In the genomic region with DNA sequence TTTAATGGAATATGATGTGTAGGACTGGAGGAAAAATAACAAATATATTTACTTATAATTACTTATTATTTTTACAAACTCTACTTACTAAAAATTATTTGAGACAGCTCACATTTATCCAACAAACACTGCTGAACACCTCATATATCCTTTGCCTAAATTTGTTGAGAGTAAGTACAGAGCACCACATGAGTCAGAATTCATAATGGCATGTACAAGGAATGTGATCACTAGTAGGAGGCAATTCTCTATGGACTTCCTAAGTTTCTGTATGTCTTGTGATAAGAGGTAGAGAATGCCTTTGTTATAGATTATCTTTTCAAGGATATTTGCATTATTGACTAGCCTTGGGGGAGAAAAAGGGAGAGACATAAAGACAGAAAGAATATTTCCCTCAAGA, we compare ENCODE assay signal across 1 cellular context.
TF ChIP-seq lines count a peak whose summit lies in the region.

No MANE protein-coding gene starts in this region.

TF ChIP-seq in SK-N-SH, 30 proteins besides CTCF, POLR2A, EP300 and RAD21 (continued from another document):
- TF ChIP-seq, protein P1, sequence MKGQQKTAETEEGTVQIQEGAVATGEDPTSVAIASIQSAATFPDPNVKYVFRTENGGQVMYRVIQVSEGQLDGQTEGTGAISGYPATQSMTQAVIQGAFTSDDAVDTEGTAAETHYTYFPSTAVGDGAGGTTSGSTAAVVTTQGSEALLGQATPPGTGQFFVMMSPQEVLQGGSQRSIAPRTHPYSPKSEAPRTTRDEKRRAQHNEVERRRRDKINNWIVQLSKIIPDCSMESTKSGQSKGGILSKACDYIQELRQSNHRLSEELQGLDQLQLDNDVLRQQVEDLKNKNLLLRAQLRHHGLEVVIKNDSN (IDR thresholded peaks at IDR 0.05; ENCODE audit: borderline replicate concordance, low read depth) = no peak
- TF ChIP-seq NFIC (IDR thresholded peaks at IDR 0.05; ENCODE audit: borderline replicate concordance) (0 out of 2 replicates have a peak, but pooled peaks have one; percentile 5), TEAD4 (IDR thresholded peaks at IDR 0.05; ENCODE audit: borderline replicate concordance, insufficient read depth) (peak; percentile 39; the same call in 1 of the 2 replicates), MXI1 (IDR thresholded peaks at IDR 0.05; ENCODE audit: low read depth, low read length) (no peak), FOSL2 (IDR thresholded peaks at IDR 0.05; ENCODE audit: borderline replicate concordance, low read depth) (peak; percentile 60; the same call in 1 of the 2 replicates), CHD2 (IDR thresholded peaks at IDR 0.05; ENCODE audit: low read length, partially characterized antibody) (no peak), NRF1 (IDR thresholded peaks at IDR 0.05; ENCODE audit: low read depth, low read length) (no peak), EZH2phosphoT487 (IDR thresholded peaks at IDR 0.05; ENCODE audit: borderline replicate concordance, low read depth) (no peak), TAF1 (IDR thresholded peaks at IDR 0.05; ENCODE audit: borderline replicate concordance, low read depth, low read length) (no peak), GABPA (IDR thresholded peaks at IDR 0.05; ENCODE audit: low read depth) (no peak), RFX5 (IDR thresholded peaks at IDR 0.05; ENCODE audit: low read length) (no peak), POLR2AphosphoS5 (IDR thresholded peaks at IDR 0.05; ENCODE audit: low read depth, low read length) (no peak), MEF2A (IDR thresholded peaks at IDR 0.05; ENCODE audit: borderline replicate concordance, low read depth) (no peak), FOXJ3 (CRISPR knock-in tag; IDR thresholded peaks at IDR 0.05) (no peak), SIN3A (IDR thresholded peaks at IDR 0.05; ENCODE audit: borderline replicate concordance, low read depth, low read length) (no peak), ELF1 (IDR thresholded peaks at IDR 0.05) (no peak), JUND (IDR thresholded peaks at IDR 0.05) (peak; percentile 56), TCF12 (IDR thresholded peaks at IDR 0.05) (peak; percentile 83), RCOR1 (IDR thresholded peaks at IDR 0.05; ENCODE audit: low read length) (no peak), GATA2 (CRISPR knock-in tag; IDR thresholded peaks at IDR 0.05) (no peak), FOXM1 (IDR thresholded peaks at IDR 0.05; ENCODE audit: low read depth) (no peak), YY1 (IDR thresholded peaks at IDR 0.05; ENCODE audit: low read depth) (no peak)
- TF ChIP-seq, protein P2, sequence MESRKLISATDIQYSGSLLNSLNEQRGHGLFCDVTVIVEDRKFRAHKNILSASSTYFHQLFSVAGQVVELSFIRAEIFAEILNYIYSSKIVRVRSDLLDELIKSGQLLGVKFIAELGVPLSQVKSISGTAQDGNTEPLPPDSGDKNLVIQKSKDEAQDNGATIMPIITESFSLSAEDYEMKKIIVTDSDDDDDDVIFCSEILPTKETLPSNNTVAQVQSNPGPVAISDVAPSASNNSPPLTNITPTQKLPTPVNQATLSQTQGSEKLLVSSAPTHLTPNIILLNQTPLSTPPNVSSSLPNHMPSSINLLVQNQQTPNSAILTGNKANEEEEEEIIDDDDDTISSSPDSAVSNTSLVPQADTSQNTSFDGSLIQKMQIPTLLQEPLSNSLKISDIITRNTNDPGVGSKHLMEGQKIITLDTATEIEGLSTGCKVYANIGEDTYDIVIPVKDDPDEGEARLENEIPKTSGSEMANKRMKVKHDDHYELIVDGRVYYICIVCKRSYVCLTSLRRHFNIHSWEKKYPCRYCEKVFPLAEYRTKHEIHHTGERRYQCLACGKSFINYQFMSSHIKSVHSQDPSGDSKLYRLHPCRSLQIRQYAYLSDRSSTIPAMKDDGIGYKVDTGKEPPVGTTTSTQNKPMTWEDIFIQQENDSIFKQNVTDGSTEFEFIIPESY (IDR thresholded peaks at IDR 0.05; ENCODE audit: borderline replicate concordance, low read depth) = no peak
- TF ChIP-seq, protein P3, sequence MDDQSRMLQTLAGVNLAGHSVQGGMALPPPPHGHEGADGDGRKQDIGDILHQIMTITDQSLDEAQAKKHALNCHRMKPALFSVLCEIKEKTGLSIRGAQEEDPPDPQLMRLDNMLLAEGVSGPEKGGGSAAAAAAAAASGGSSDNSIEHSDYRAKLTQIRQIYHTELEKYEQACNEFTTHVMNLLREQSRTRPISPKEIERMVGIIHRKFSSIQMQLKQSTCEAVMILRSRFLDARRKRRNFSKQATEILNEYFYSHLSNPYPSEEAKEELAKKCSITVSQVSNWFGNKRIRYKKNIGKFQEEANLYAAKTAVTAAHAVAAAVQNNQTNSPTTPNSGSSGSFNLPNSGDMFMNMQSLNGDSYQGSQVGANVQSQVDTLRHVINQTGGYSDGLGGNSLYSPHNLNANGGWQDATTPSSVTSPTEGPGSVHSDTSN (IDR thresholded peaks at IDR 0.05) = peak; percentile 57; the same call in 1 of the 2 replicates
- TF ChIP-seq, protein P4, sequence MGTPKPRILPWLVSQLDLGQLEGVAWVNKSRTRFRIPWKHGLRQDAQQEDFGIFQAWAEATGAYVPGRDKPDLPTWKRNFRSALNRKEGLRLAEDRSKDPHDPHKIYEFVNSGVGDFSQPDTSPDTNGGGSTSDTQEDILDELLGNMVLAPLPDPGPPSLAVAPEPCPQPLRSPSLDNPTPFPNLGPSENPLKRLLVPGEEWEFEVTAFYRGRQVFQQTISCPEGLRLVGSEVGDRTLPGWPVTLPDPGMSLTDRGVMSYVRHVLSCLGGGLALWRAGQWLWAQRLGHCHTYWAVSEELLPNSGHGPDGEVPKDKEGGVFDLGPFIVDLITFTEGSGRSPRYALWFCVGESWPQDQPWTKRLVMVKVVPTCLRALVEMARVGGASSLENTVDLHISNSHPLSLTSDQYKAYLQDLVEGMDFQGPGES (IDR thresholded peaks at IDR 0.05; ENCODE audit: low read depth, low read length) = no peak
- TF ChIP-seq, protein P5, sequence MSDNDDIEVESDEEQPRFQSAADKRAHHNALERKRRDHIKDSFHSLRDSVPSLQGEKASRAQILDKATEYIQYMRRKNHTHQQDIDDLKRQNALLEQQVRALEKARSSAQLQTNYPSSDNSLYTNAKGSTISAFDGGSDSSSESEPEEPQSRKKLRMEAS (IDR thresholded peaks at IDR 0.05; ENCODE audit: low read depth) = no peak
- TF ChIP-seq, protein P6, sequence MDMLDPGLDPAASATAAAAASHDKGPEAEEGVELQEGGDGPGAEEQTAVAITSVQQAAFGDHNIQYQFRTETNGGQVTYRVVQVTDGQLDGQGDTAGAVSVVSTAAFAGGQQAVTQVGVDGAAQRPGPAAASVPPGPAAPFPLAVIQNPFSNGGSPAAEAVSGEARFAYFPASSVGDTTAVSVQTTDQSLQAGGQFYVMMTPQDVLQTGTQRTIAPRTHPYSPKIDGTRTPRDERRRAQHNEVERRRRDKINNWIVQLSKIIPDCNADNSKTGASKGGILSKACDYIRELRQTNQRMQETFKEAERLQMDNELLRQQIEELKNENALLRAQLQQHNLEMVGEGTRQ (IDR thresholded peaks at IDR 0.05; ENCODE audit: borderline replicate concordance, low read depth, low read length) = no peak
